Comparison of ENCODE assay signal across 9 cellular contexts in the genomic region with DNA sequence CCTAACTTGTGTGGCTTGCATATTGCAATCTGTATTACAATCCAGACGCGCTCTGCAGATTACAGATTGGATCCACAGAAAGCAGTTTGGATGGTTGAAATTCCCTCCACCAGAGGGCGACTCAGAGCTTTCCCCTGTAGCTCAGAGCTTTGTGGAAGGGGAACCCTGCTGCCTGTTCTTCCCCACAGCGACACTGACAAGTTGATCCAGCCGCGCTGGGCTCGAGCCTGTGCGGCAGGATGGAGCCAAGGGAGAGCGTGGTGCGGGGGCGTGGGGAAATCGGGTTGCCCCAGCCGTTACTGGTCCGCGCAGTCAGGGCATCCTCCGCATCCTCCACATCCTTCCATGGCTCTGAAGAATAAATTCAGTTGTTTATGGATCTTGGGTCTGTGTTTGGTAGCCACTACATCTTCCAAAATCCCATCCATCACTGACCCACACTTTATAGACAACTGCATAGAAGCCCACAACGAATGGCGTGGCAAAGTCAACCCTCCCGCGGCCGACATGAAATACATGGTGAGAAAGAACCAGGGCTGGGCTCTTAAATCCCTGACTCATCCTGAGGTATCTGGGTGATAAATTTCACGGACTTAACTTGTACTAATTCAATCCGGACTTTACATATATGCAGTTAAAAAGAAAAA. TPM values are rescaled to one million over a fixed set of nuclear protein-coding genes. Genes with fewer than 3 reads are reported as not detected.
DNase-seq lines count a peak whose midpoint lies in the region; ATAC-seq and TF ChIP-seq lines count a peak whose summit lies in the region.
"Had no signal": no experiment of that assay in that cellular context is flagged by ENCODE, and none has a peak within 500 bp of the region (broad histone marks: within the 10 kb centered on the region; RNA-seq: fewer than 3 reads in every experiment).

A gene with protein sequence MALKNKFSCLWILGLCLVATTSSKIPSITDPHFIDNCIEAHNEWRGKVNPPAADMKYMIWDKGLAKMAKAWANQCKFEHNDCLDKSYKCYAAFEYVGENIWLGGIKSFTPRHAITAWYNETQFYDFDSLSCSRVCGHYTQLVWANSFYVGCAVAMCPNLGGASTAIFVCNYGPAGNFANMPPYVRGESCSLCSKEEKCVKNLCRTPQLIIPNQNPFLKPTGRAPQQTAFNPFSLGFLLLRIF (plus strand): TSS at position 287 of the 647 bp plus-strand sequence. CDS start 59 bp downstream, at position 346.

- no peaks in the 10 kb centered on the region for H3K36me3 Mint-ChIP-seq in immature natural killer cell

- H3K27ac ChIP-seq in VCaP = no peak within 1 kb of the TSS
- peak within 1 kb of the TSS in 2 of 8 donors; percentile 28 to 34 for H3K27ac ChIP-seq in spleen
- H3K27ac ChIP-seq: BLaER1 treated with 17β-estradiol and CSF1 and Interleukin-3, amounts not matched to agents 10 nM and 100 nM had no signal

- H3K4me3 Mint-ChIP-seq in immature natural killer cell = peak within 1 kb of the TSS; percentile 60 to 80 (median 71)

- no peaks in the 10 kb centered on the region for H3K36me3 ChIP-seq in spleen
- H3K36me3 ChIP-seq: BLaER1 treated with 17β-estradiol and CSF1 and Interleukin-3, amounts not matched to agents 10 nM and 100 nM had no signal

- no peak within 1 kb of the TSS for H3K27ac Mint-ChIP-seq in immature natural killer cell

- H3K4me1 ChIP-seq in spleen = peaks cover 0 to 27% (median 19%) of the 10 kb centered on the region in 6 donors

- intact Hi-C loops in spleen (cut with DNase I; ENCODE audit: low total_unique reads) = loop anchor here (10.0 kb wide), 1 partner anchor 180 kb away; the partner anchor contains the start of gene KRR1

- peak within 1 kb of the TSS; percentile 42 for H3K4me3 ChIP-seq in NB4 (ENCODE audit: low read depth, low read length)
- peak within 1 kb of the TSS; percentile 35 to 61 for H3K4me3 ChIP-seq in cardiac fibroblast (replicated peaks in 1 of 2; ENCODE audit: low read depth in 2 of 2, low read length in 2 of 2)
- peak within 1 kb of the TSS in 7 of 8 donors; percentile 6 to 64 (median 28) for H3K4me3 ChIP-seq in spleen
- H3K4me3 ChIP-seq: BLaER1 treated with 17β-estradiol and CSF1 and Interleukin-3, amounts not matched to agents 10 nM and 100 nM had no signal

- TF ChIP-seq POLR2A in NB4 (IDR thresholded peaks at IDR 0.05; ENCODE audit: extremely low read depth, insufficient read length) (no peak), spleen (IDR thresholded peaks at IDR 0.05) (no peak)

- ATAC-seq in HG02588 (IDR thresholded peaks at IDR 0.05; ENCODE audit: unreplicated experiment) = peak; percentile 54

- H3K27me3 ChIP-seq in spleen (replicated peaks in 1 of 7) = peaks cover 0 to 15% (median 0%) of the 10 kb centered on the region in 7 donors
- H3K27me3 ChIP-seq: BLaER1 treated with 17β-estradiol and CSF1 and Interleukin-3, amounts not matched to agents 10 nM and 100 nM had no signal

- 3 to 8% (median 4%) methylated on average over 23 of the region's 23 CpGs for WGBS in spleen, 5 donors

- H3K9me3 ChIP-seq in spleen = no peaks in the 10 kb centered on the region
- H3K9me3 ChIP-seq: BLaER1 treated with 17β-estradiol and CSF1 and Interleukin-3, amounts not matched to agents 10 nM and 100 nM had no signal

- H3K27me3 Mint-ChIP-seq in immature natural killer cell (ENCODE audit: low read depth in 3 of 3) = peaks cover under 1 to 23% (median 6%) of the 10 kb centered on the region in 3 donors

- TF ChIP-seq CTCF in NB4 (IDR thresholded peaks at IDR 0.05; ENCODE audit: low read depth, low read length) (peak; percentile 88), VCaP (conservative IDR thresholded peaks at IDR 0.05) (peak; percentile 81), cardiac fibroblast (IDR thresholded peaks at IDR 0.05; ENCODE audit: low read depth, low read length) (peak; percentile 83), spleen (IDR thresholded peaks at IDR 0.05 in 8 of 11, conservative IDR thresholded peaks at IDR 0.05 in 3 of 11) (peak; percentile 53 to 90 (median 82))

- peaks cover 17 to 19% of the 10 kb centered on the region in 2 donors for H3K4me1 Mint-ChIP-seq in immature natural killer cell

- H3K9me3 Mint-ChIP-seq in immature natural killer cell = no peaks in the 10 kb centered on the region

- DNase-seq in NCI-H1092 (lab: John Stamatoyannopoulos, UW) (peak; percentile 2), NCI-H1092 treated with DMSO at 0.1 percent for 48 hours (lab: John Stamatoyannopoulos, UW) (no peak), NB4 (ENCODE audit: low read depth) (peak; percentile 93), cardiac fibroblast (ENCODE audit: low read depth in 2 of 2) (peak; percentile 89 to 94), immature natural killer cell (peak; percentile 64 to 73 (median 66)), spleen (peak; percentile 89)

RNA-seq across cellular contexts. Expression of the gene that starts here (rescaled TPM):
- polyA plus RNA-seq in immature natural killer cell = not detected
- not detected for total RNA-seq in spleen
- polyA plus RNA-seq in spleen = not detected

Comparison
In these comparisons a context has a peak if more than half of its experiments do, and no peak if none do; other contexts are left out.
1. Peak in DNase-seq in immature natural killer cell; RNA of the gene not detected or under 1 TPM.
2. Peak in DNase-seq and H3K4me3 ChIP-seq in spleen; RNA of the gene not detected or under 1 TPM.